In genomic region chr1:28232558-28233263, GRCh38 we compare ENCODE assay signal across 1 cellular context.
TF ChIP-seq lines count a peak whose summit lies in the region.

Gene DNAJC8 (minus strand): TSS chr1:28233029. CDS start chr1:28232998, 31 bp downstream.

TF ChIP-seq in HepG2, 621 proteins besides CTCF, POLR2A, EP300 and RAD21 (continued from another document and continues in another):
- TF ChIP-seq, protein P1, sequence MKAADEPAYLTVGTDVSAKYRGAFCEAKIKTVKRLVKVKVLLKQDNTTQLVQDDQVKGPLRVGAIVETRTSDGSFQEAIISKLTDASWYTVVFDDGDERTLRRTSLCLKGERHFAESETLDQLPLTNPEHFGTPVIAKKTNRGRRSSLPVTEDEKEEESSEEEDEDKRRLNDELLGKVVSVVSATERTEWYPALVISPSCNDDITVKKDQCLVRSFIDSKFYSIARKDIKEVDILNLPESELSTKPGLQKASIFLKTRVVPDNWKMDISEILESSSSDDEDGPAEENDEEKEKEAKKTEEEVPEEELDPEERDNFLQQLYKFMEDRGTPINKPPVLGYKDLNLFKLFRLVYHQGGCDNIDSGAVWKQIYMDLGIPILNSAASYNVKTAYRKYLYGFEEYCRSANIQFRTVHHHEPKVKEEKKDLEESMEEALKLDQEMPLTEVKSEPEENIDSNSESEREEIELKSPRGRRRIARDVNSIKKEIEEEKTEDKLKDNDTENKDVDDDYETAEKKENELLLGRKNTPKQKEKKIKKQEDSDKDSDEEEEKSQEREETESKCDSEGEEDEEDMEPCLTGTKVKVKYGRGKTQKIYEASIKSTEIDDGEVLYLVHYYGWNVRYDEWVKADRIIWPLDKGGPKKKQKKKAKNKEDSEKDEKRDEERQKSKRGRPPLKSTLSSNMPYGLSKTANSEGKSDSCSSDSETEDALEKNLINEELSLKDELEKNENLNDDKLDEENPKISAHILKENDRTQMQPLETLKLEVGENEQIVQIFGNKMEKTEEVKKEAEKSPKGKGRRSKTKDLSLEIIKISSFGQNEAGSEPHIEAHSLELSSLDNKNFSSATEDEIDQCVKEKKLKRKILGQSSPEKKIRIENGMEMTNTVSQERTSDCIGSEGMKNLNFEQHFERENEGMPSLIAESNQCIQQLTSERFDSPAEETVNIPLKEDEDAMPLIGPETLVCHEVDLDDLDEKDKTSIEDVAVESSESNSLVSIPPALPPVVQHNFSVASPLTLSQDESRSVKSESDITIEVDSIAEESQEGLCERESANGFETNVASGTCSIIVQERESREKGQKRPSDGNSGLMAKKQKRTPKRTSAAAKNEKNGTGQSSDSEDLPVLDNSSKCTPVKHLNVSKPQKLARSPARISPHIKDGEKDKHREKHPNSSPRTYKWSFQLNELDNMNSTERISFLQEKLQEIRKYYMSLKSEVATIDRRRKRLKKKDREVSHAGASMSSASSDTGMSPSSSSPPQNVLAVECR (CRISPR knock-in tag; IDR thresholded peaks at IDR 0.05; ENCODE audit: borderline replicate concordance): peak; percentile 76
- peak; percentile 60; the same call in 1 of the 2 replicates for TF ChIP-seq MLX (CRISPR knock-in tag; IDR thresholded peaks at IDR 0.05)
- 0 out of 2 replicates have a peak, but pooled peaks have one; percentile 9 for TF ChIP-seq KAT7 (CRISPR knock-in tag; IDR thresholded peaks at IDR 0.05; ENCODE audit: borderline replicate concordance)
- TF ChIP-seq POLR2AphosphoS5 (IDR thresholded peaks at IDR 0.05; ENCODE audit: low read depth, low read length): peak; percentile 89
- no peak for TF ChIP-seq ZNF746 (CRISPR knock-in tag; IDR thresholded peaks at IDR 0.05)
- peak; percentile 76; the same call in 1 of the 2 replicates for TF ChIP-seq ZNF34 (CRISPR knock-in tag; IDR thresholded peaks at IDR 0.05; ENCODE audit: borderline replicate concordance)
- TF ChIP-seq, protein P2, sequence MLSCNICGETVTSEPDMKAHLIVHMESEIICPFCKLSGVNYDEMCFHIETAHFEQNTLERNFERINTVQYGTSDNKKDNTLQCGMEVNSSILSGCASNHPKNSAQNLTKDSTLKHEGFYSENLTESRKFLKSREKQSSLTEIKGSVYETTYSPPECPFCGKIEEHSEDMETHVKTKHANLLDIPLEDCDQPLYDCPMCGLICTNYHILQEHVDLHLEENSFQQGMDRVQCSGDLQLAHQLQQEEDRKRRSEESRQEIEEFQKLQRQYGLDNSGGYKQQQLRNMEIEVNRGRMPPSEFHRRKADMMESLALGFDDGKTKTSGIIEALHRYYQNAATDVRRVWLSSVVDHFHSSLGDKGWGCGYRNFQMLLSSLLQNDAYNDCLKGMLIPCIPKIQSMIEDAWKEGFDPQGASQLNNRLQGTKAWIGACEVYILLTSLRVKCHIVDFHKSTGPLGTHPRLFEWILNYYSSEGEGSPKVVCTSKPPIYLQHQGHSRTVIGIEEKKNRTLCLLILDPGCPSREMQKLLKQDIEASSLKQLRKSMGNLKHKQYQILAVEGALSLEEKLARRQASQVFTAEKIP (CRISPR knock-in tag; IDR thresholded peaks at IDR 0.05; ENCODE audit: borderline replicate concordance): no peak
- TF ChIP-seq ZEB1 (IDR thresholded peaks at IDR 0.05; ENCODE audit: insufficient replicate concordance, low read depth): peak; percentile 56
- TF ChIP-seq ZNF33B (CRISPR knock-in tag; IDR thresholded peaks at IDR 0.05): 0 out of 2 replicates have a peak, but pooled peaks have one; percentile 58
- TF ChIP-seq HDAC1 (CRISPR knock-in tag; IDR thresholded peaks at IDR 0.05): peak; percentile 55; the same call in 1 of the 2 replicates
- TF ChIP-seq, protein P3, sequence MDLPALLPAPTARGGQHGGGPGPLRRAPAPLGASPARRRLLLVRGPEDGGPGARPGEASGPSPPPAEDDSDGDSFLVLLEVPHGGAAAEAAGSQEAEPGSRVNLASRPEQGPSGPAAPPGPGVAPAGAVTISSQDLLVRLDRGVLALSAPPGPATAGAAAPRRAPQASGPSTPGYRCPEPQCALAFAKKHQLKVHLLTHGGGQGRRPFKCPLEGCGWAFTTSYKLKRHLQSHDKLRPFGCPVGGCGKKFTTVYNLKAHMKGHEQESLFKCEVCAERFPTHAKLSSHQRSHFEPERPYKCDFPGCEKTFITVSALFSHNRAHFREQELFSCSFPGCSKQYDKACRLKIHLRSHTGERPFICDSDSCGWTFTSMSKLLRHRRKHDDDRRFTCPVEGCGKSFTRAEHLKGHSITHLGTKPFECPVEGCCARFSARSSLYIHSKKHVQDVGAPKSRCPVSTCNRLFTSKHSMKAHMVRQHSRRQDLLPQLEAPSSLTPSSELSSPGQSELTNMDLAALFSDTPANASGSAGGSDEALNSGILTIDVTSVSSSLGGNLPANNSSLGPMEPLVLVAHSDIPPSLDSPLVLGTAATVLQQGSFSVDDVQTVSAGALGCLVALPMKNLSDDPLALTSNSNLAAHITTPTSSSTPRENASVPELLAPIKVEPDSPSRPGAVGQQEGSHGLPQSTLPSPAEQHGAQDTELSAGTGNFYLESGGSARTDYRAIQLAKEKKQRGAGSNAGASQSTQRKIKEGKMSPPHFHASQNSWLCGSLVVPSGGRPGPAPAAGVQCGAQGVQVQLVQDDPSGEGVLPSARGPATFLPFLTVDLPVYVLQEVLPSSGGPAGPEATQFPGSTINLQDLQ (CRISPR knock-in tag; IDR thresholded peaks at IDR 0.05): no peak
- no peak for TF ChIP-seq KDM6A (CRISPR knock-in tag; IDR thresholded peaks at IDR 0.05; ENCODE audit: low read depth)
- no peak for TF ChIP-seq ZNF292 (CRISPR knock-in tag; IDR thresholded peaks at IDR 0.05; ENCODE audit: borderline replicate concordance, low read depth)
- 0 out of 2 replicates have a peak, but pooled peaks have one; percentile 53 for TF ChIP-seq RNF2 (conservative IDR thresholded peaks at IDR 0.05; ENCODE audit: low read depth)
- 0 out of 2 replicates have a peak, but pooled peaks have one; percentile 36 for TF ChIP-seq SOX13 (IDR thresholded peaks at IDR 0.05)
- no peak for TF ChIP-seq SOX13 (CRISPR knock-in tag; conservative IDR thresholded peaks at IDR 0.05 in 1 of 2, IDR thresholded peaks at IDR 0.05 in 1 of 2)
- no peak for TF ChIP-seq CAMTA2 (CRISPR knock-in tag; IDR thresholded peaks at IDR 0.05; ENCODE audit: borderline replicate concordance)
- peak; percentile 43 for TF ChIP-seq ZSCAN31 (CRISPR knock-in tag; IDR thresholded peaks at IDR 0.05; ENCODE audit: low read depth)
- TF ChIP-seq FOXO1 (CRISPR knock-in tag; IDR thresholded peaks at IDR 0.05): peak; percentile 22; the same call in 1 of the 2 replicates
- TF ChIP-seq, protein P4, sequence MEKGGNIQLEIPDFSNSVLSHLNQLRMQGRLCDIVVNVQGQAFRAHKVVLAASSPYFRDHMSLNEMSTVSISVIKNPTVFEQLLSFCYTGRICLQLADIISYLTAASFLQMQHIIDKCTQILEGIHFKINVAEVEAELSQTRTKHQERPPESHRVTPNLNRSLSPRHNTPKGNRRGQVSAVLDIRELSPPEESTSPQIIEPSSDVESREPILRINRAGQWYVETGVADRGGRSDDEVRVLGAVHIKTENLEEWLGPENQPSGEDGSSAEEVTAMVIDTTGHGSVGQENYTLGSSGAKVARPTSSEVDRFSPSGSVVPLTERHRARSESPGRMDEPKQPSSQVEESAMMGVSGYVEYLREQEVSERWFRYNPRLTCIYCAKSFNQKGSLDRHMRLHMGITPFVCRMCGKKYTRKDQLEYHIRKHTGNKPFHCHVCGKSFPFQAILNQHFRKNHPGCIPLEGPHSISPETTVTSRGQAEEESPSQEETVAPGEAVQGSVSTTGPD (CRISPR knock-in tag; IDR thresholded peaks at IDR 0.05): no peak
- peak; percentile 96 for TF ChIP-seq KDM5A (IDR thresholded peaks at IDR 0.05; ENCODE audit: borderline replicate concordance, low read length)
- TF ChIP-seq ASH2L (IDR thresholded peaks at IDR 0.05; ENCODE audit: insufficient read length, low read depth, low read length): peak; percentile 91
- TF ChIP-seq POLR2G (IDR thresholded peaks at IDR 0.05; ENCODE audit: low read depth, low read length): peak; percentile 89
- peak; percentile 53; the same call in 1 of the 2 replicates for TF ChIP-seq MEIS1 (CRISPR knock-in tag; IDR thresholded peaks at IDR 0.05; ENCODE audit: borderline replicate concordance)
- 0 out of 4 replicates have a peak, but pooled peaks of 1 of the 2 experiments have one; percentile 42 for TF ChIP-seq NR2F1 (CRISPR knock-in tag; IDR thresholded peaks at IDR 0.05)
- TF ChIP-seq ZNF577 (CRISPR knock-in tag; IDR thresholded peaks at IDR 0.05; ENCODE audit: borderline replicate concordance, low read depth): no peak
- TF ChIP-seq ZMYM3 (CRISPR knock-in tag; IDR thresholded peaks at IDR 0.05): 0 out of 2 replicates have a peak, but pooled peaks have one; percentile 3
- peak; percentile 61; the same call in 1 of the 2 replicates for TF ChIP-seq ZNF558 (CRISPR knock-in tag; IDR thresholded peaks at IDR 0.05; ENCODE audit: borderline replicate concordance)
- 0 out of 2 replicates have a peak, but pooled peaks have one; percentile 36 for TF ChIP-seq ESRRA (CRISPR knock-in tag; IDR thresholded peaks at IDR 0.05; ENCODE audit: low read depth)
- TF ChIP-seq ZNF253 (CRISPR knock-in tag; IDR thresholded peaks at IDR 0.05; ENCODE audit: borderline replicate concordance): no peak
- peak; percentile 44; the same call in 1 of the 2 replicates for TF ChIP-seq KDM5B (CRISPR knock-in tag; IDR thresholded peaks at IDR 0.05; ENCODE audit: borderline replicate concordance)
- TF ChIP-seq ZNF101 (CRISPR knock-in tag; IDR thresholded peaks at IDR 0.05; ENCODE audit: borderline replicate concordance, low read depth): 0 out of 2 replicates have a peak, but pooled peaks have one; percentile 50
- peak; percentile 60; the same call in 1 of the 2 replicates for TF ChIP-seq ZBTB26 (CRISPR knock-in tag; IDR thresholded peaks at IDR 0.05; ENCODE audit: borderline replicate concordance)
- TF ChIP-seq ONECUT2 (CRISPR knock-in tag; IDR thresholded peaks at IDR 0.05): no peak
- TF ChIP-seq ARID5B (CRISPR knock-in tag; IDR thresholded peaks at IDR 0.05): 0 out of 2 replicates have a peak, but pooled peaks have one; percentile 23
- no peak for TF ChIP-seq TBL1XR1 (IDR thresholded peaks at IDR 0.05; ENCODE audit: borderline replicate concordance, low read length, partially characterized antibody)
- TF ChIP-seq, protein P5, sequence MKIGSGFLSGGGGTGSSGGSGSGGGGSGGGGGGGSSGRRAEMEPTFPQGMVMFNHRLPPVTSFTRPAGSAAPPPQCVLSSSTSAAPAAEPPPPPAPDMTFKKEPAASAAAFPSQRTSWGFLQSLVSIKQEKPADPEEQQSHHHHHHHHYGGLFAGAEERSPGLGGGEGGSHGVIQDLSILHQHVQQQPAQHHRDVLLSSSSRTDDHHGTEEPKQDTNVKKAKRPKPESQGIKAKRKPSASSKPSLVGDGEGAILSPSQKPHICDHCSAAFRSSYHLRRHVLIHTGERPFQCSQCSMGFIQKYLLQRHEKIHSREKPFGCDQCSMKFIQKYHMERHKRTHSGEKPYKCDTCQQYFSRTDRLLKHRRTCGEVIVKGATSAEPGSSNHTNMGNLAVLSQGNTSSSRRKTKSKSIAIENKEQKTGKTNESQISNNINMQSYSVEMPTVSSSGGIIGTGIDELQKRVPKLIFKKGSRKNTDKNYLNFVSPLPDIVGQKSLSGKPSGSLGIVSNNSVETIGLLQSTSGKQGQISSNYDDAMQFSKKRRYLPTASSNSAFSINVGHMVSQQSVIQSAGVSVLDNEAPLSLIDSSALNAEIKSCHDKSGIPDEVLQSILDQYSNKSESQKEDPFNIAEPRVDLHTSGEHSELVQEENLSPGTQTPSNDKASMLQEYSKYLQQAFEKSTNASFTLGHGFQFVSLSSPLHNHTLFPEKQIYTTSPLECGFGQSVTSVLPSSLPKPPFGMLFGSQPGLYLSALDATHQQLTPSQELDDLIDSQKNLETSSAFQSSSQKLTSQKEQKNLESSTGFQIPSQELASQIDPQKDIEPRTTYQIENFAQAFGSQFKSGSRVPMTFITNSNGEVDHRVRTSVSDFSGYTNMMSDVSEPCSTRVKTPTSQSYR (CRISPR knock-in tag; IDR thresholded peaks at IDR 0.05; ENCODE audit: borderline replicate concordance): 0 out of 2 replicates have a peak, but pooled peaks have one; percentile 18
- TF ChIP-seq XRCC5 (optimal IDR thresholded peaks at IDR 0.05; ENCODE audit: low read length): no peak
- peak; percentile 75 for TF ChIP-seq TGIF2 (CRISPR knock-in tag; IDR thresholded peaks at IDR 0.05)
- TF ChIP-seq SP1 (IDR thresholded peaks at IDR 0.05): no peak
- peak; percentile 21; the same call in 1 of the 2 replicates for TF ChIP-seq SP1 (CRISPR knock-in tag; IDR thresholded peaks at IDR 0.05)
- 0 out of 2 replicates have a peak, but pooled peaks have one; percentile 50 for TF ChIP-seq ZNF230 (CRISPR knock-in tag; IDR thresholded peaks at IDR 0.05)
- no peak for TF ChIP-seq CENPT (CRISPR knock-in tag; IDR thresholded peaks at IDR 0.05; ENCODE audit: low read depth)
- TF ChIP-seq GABPB1 (CRISPR knock-in tag; IDR thresholded peaks at IDR 0.05): peak; percentile 68
